1 cellular context compared by ENCODE assay signal in genomic region chr2:177552414-177553175, GRCh38.
TF ChIP-seq lines count a peak whose summit lies in the region.

No MANE protein-coding gene starts in this region.

TF ChIP-seq in H1, 55 proteins besides CTCF, POLR2A, EP300 and RAD21:
- TF ChIP-seq CREB1 (IDR thresholded peaks at IDR 0.05) (no peak; the same call in 1 of the 2 replicates), TEAD4 (IDR thresholded peaks at IDR 0.05; ENCODE audit: low read depth, low read length) (peak; percentile 52; the same call in 1 of the 2 replicates), YY1 (IDR thresholded peaks at IDR 0.05; ENCODE audit: low read depth, low read length) (peak; percentile 66), BRCA1 (IDR thresholded peaks at IDR 0.05; ENCODE audit: low read depth, low read length) (no peak), RBBP5 (IDR thresholded peaks at IDR 0.05; ENCODE audit: borderline replicate concordance, low read depth, low read length) (peak; percentile 91), KDM4A (IDR thresholded peaks at IDR 0.05; ENCODE audit: low read depth, low read length, severe bottlenecking) (peak; percentile 73), PHF8 (conservative IDR thresholded peaks at IDR 0.05; ENCODE audit: low read depth, low read length) (peak; percentile 20; the same call in 1 of the 2 replicates), ASH2L (IDR thresholded peaks at IDR 0.05; ENCODE audit: low read length) (peak; percentile 95), SIX5 (IDR thresholded peaks at IDR 0.05; ENCODE audit: low read depth, low read length) (peak; percentile 63), TAF7 (optimal IDR thresholded peaks at IDR 0.05; ENCODE audit: borderline replicate concordance, low read depth, low read length) (peak; percentile 57), RXRA (IDR thresholded peaks at IDR 0.05; ENCODE audit: insufficient read depth, low read depth, low read length) (no peak), MAX (IDR thresholded peaks at IDR 0.05) (peak; percentile 10; the same call in 1 of the 2 replicates), TBP (IDR thresholded peaks at IDR 0.05; ENCODE audit: low read depth, low read length) (peak; percentile 70; the same call in 1 of the 2 replicates), GABPA (IDR thresholded peaks at IDR 0.05; ENCODE audit: borderline replicate concordance, insufficient read depth, low read length) (0 out of 2 replicates have a peak, but pooled peaks have one; percentile 30), TAF1 (IDR thresholded peaks at IDR 0.05; ENCODE audit: low read depth, low read length) (peak; percentile 80; the same call in 1 of the 2 replicates), CBX5 (IDR thresholded peaks at IDR 0.05; ENCODE audit: low read depth, low read length) (no peak), POLR2AphosphoS5 (IDR thresholded peaks at IDR 0.05; ENCODE audit: low read depth, low read length) (peak; percentile 81; the same call in 1 of the 2 replicates), SIN3A (conservative IDR thresholded peaks at IDR 0.05 in 1 of 2, IDR thresholded peaks at IDR 0.05 in 1 of 2; ENCODE audit: low read depth in 1 of 2, low read length in 2 of 2) (peak; percentile 17 to 70; a peak in 1 of 4 replicates)
